8 cellular contexts compared by ENCODE assay signal in genomic region chr17:18857864-18858566, GRCh38. TPM values are rescaled to one million over a fixed set of nuclear protein-coding genes. Genes with fewer than 3 reads are reported as not detected.
A peak's percentile ranks its signal among the peaks of the same experiment; 100 is the strongest.
DNase-seq lines count a peak whose midpoint lies in the region; ATAC-seq and TF ChIP-seq lines count a peak whose summit lies in the region.

A gene with protein sequence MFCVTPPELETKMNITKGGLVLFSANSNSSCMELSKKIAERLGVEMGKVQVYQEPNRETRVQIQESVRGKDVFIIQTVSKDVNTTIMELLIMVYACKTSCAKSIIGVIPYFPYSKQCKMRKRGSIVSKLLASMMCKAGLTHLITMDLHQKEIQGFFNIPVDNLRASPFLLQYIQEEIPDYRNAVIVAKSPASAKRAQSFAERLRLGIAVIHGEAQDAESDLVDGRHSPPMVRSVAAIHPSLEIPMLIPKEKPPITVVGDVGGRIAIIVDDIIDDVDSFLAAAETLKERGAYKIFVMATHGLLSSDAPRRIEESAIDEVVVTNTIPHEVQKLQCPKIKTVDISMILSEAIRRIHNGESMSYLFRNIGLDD (plus strand): TSS chr17:18858131. CDS start chr17:18865834, 7,703 bp downstream.

- H3K9me3 ChIP-seq in spleen, result no peaks in the 10 kb centered on the region

- ATAC-seq in GM19025 (IDR thresholded peaks at IDR 0.05; ENCODE audit: low read depth, unreplicated experiment) (peak; percentile 51), HG03432 (IDR thresholded peaks at IDR 0.05; ENCODE audit: unreplicated experiment) (peak; percentile 61)
- peak; percentile 60 to 61 for ATAC-seq in activated CD4-positive, CD25-positive, alpha-beta regulatory T cell treated with anti-CD3 and anti-CD28 coated beads, Interleukin-2, amount 50 U/mL, for 24 hours

- intact Hi-C loops in spleen (cut with DNase I; ENCODE audit: low total_unique reads), result no loop called here

- 0 to 1% (median 0%) methylated on average over 14 to 58 of the region's 58 CpGs for WGBS in spleen, 5 donors

- TF ChIP-seq POLR2A in spleen (IDR thresholded peaks at IDR 0.05), result no peak

- in situ Hi-C loops in ACHN (cut with HindIII; ENCODE audit: low pct_ligation_motif_present, low pct_unique_long_range_greater_than_20kb, low sequenced_read_pairs), result no loop called here

- H3K27ac ChIP-seq in spleen, result peak within 1 kb of the TSS; percentile 90 to 97 (median 94)

- H3K4me3 ChIP-seq in spleen, result peak within 1 kb of the TSS; percentile 81 to 95 (median 89)

- no peaks in the 10 kb centered on the region for H3K27me3 ChIP-seq in spleen (replicated peaks in 1 of 7)

- peaks cover 0 to 74% (median 53%) of the 10 kb centered on the region in 6 donors for H3K4me1 ChIP-seq in spleen

- DNase-seq in ACHN (peak; percentile 96), NCI-H460 (ENCODE audit: extremely low read depth, low read depth) (peak; percentile 96), iris pigment epithelial cell (ENCODE audit: low read depth) (peak; percentile 90), spleen (peak; percentile 100)
- DNase-seq in central memory CD4-positive, alpha-beta T cell, result peak; percentile 91

- no peaks in the 10 kb centered on the region for H3K36me3 ChIP-seq in spleen

- peak in 1 of 11 experiments; percentile 16 for TF ChIP-seq CTCF in spleen (IDR thresholded peaks at IDR 0.05 in 8 of 11, conservative IDR thresholded peaks at IDR 0.05 in 3 of 11)

RNA-seq across cellular contexts. Expression of the gene that starts here (rescaled TPM):
- 76.5 and 78.8 TPM in 2 replicates for total RNA-seq in NCI-H460 (2014; rRNA removed; shearing (Covaris generic))
- 51.3 and 105 TPM in 2 replicates for polyA plus RNA-seq in NCI-H460 (2014; cell fraction: nucleus; rRNA removed)
- total RNA-seq in spleen, result 10 to 100 TPM; 27.5 to 44.8 (median 32.1) TPM
- polyA plus RNA-seq in spleen, result 10 to 100 TPM; 26.3 to 31.4 (median 27.1) TPM

Comparison
In these comparisons a context has a peak if more than half of its experiments do, and no peak if none do; other contexts are left out.
1. Peak in every context shown above with its lines: DNase-seq, ATAC-seq, H3K4me3 ChIP-seq and H3K27ac ChIP-seq.